ENCODE assay signal across 25 cellular contexts in genomic region chr21:45412909-45413581, GRCh38. TPM values are rescaled to one million over a fixed set of nuclear protein-coding genes. Genes with fewer than 3 reads are reported as not detected.
DNase-seq lines count a peak whose midpoint lies in the region; ATAC-seq, FAIRE-seq and TF ChIP-seq lines count a peak whose summit lies in the region.
"Had no signal": no experiment of that assay in that cellular context is flagged by ENCODE, and none has a peak within 500 bp of the region (broad histone marks: within the 10 kb centered on the region; RNA-seq: fewer than 3 reads in every experiment).

No MANE protein-coding gene starts in this region.

- H3K27me3 Mint-ChIP-seq in nephron (ENCODE audit: low read depth) = peaks cover 5% of the 10 kb centered on the region

- peak overlapping the region; percentile 25 to 63 (median 47) for H3K27ac Mint-ChIP-seq in nephron
- H3K27ac Mint-ChIP-seq: dendritic cell treated with granulocyte-macrophage colony-stimulating factor and Interleukin-4, amounts not matched to agents 40 ng/mL and 50 ng/mL, for 4 days; naive thymus-derived CD8-positive, alpha-beta T cell had no signal

- H3K4me2 ChIP-seq in HepG2 (ENCODE audit: low read depth, low read length) = no peak overlapping the region
- H3K4me2 ChIP-seq: A549 had no signal

- H3K4me1 Mint-ChIP-seq in nephron = peaks cover 81% of the 10 kb centered on the region
- H3K4me1 Mint-ChIP-seq: naive thymus-derived CD8-positive, alpha-beta T cell had no signal

- H3K9me3 Mint-ChIP-seq in nephron = no peaks in the 10 kb centered on the region
- H3K9me3 Mint-ChIP-seq: dendritic cell treated with granulocyte-macrophage colony-stimulating factor and Interleukin-4, amounts not matched to agents 40 ng/mL and 50 ng/mL, for 4 days; naive thymus-derived CD8-positive, alpha-beta T cell had no signal

- ATAC-seq in HepG2 = no peak
- no peak for ATAC-seq in heart left ventricle
- ATAC-seq in aorta (ENCODE audit: low FRiP score) = no peak
- ATAC-seq in GM21717 (IDR thresholded peaks at IDR 0.05; ENCODE audit: unreplicated experiment) = no peak
- ATAC-seq: A549; body of pancreas; GM12878; naive thymus-derived CD8-positive, alpha-beta T cell had no signal

- peaks cover 37% of the 10 kb centered on the region; the same call in 1 of the 2 replicates for H4K20me1 ChIP-seq in HepG2 (ENCODE audit: insufficient read depth, low read length)

- peaks cover 93% of the 10 kb centered on the region for H3K79me2 ChIP-seq in HepG2 (ENCODE audit: insufficient read depth, low read length)

- no peak for DNase-seq in HepG2 (ENCODE audit: low spot score)
- peak in 4 of 5 donors; percentile 14 to 44 (median 22) for DNase-seq in heart left ventricle
- peak; percentile 39 to 74 for DNase-seq in aorta
- no peak for DNase-seq in NCI-H2029 treated with DMSO at 0.1 percent for 48 hours (lab: John Stamatoyannopoulos, UW)
- no peak for DNase-seq in activated CD4-positive, CD25-positive, alpha-beta regulatory T cell (lab: John Stamatoyannopoulos, UW)
- DNase-seq: activated CD4-positive, alpha-beta T cell treated with anti-CD3 and anti-CD28 coated beads, Interleukin-2, amount 50 U/mL, for 4 hours; activated naive CD4-positive, alpha-beta T cell treated with anti-CD3 and anti-CD28 coated beads, Interleukin-2, amount 50 U/mL, for 16 hours; GF-D8; mammary epithelial cell; stimulated activated naive CD4-positive, alpha-beta T cell; SW 1271 had no signal

- H3K4me3 ChIP-seq in liver (ENCODE audit: low read depth in 1 of 3, low read length in 3 of 3) (no peak overlapping the region), HepG2 (replicated peaks in 1 of 3; ENCODE audit: insufficient read depth in 1 of 3, low read depth in 2 of 3, low read length in 3 of 3) (no peak overlapping the region), heart left ventricle (no peak overlapping the region), aorta (ENCODE audit: low read length in 2 of 2) (no peak overlapping the region)
- H3K4me3 ChIP-seq: A549, body of pancreas, GM12878, tibial nerve had no signal

- TF ChIP-seq EP300 in HepG2 (IDR thresholded peaks at IDR 0.05; ENCODE audit: low read depth in 2 of 2, low read length in 2 of 2) (no peak), HepG2 (CRISPR knock-in tag; IDR thresholded peaks at IDR 0.05; ENCODE audit: borderline replicate concordance) (no peak)

- no peaks in the 10 kb centered on the region for H3K27me3 ChIP-seq in liver (ENCODE audit: control insufficient read depth in 4 of 4, insufficient read depth in 4 of 4, low read length in 3 of 4)
- H3K27me3 ChIP-seq in HepG2 (ENCODE audit: control insufficient read depth in 1 of 2, insufficient read depth in 2 of 2, low read length in 2 of 2) = no peaks in the 10 kb centered on the region
- H3K27me3 ChIP-seq in heart left ventricle = no peaks in the 10 kb centered on the region
- H3K27me3 ChIP-seq in aorta (ENCODE audit: control insufficient read depth in 1 of 2, insufficient read depth in 2 of 2, low read length in 1 of 2) = no peaks in the 10 kb centered on the region
- H3K27me3 ChIP-seq: body of pancreas, tibial nerve had no signal

- H3K4me1 ChIP-seq in liver (ENCODE audit: control insufficient read depth in 4 of 4, insufficient read depth in 4 of 4, low read length in 3 of 4) (peaks cover 20 to 30% (median 27%) of the 10 kb centered on the region in 4 donors), HepG2 (ENCODE audit: insufficient read depth, low read length) (peaks cover 69% of the 10 kb centered on the region), heart left ventricle (peaks cover 0 to 79% (median 43%) of the 10 kb centered on the region in 12 donors), aorta (ENCODE audit: control insufficient read depth in 1 of 2, insufficient read depth in 2 of 2, low read length in 2 of 2) (no peaks in the 10 kb centered on the region)

- H3K9ac ChIP-seq in liver (ENCODE audit: low read depth in 1 of 2, low read length in 2 of 2) (no peak overlapping the region), HepG2 (ENCODE audit: insufficient read depth, low read depth, low read length) (no peak overlapping the region)

- peak overlapping the region; percentile 40 to 62 for H3K27ac ChIP-seq in liver (ENCODE audit: low read depth in 1 of 2, low read length in 2 of 2)
- no peak overlapping the region for H3K27ac ChIP-seq in HepG2 (ENCODE audit: extremely low read length, insufficient read depth, low read length)
- peak overlapping the region in 6 of 12 donors; percentile 9 to 97 (median 26) for H3K27ac ChIP-seq in heart left ventricle
- H3K27ac ChIP-seq in aorta (ENCODE audit: low read depth in 1 of 2, low read length in 2 of 2) = no peak overlapping the region
- H3K27ac ChIP-seq: A549, C4-2B, epithelial cell of prostate, RWPE1, tibial nerve had no signal

- FAIRE-seq in HepG2 (lab: Jason Lieb, UNC) = no peak
- FAIRE-seq: A549, frontal cortex, GM12878, TTC549 had no signal

- intact Hi-C loops in HepG2 (cut with micrococcal nuclease; ENCODE audit: unreplicated experiment) = no loop called here
- intact Hi-C loops in heart left ventricle (cut with DNase I) = no loop called here
- intact Hi-C loops in aorta (cut with DNase I) = no loop called here

- no peak for TF ChIP-seq POLR2A in HepG2 (IDR thresholded peaks at IDR 0.05; ENCODE audit: insufficient read depth in 1 of 2, low read depth in 2 of 2, low read length in 2 of 2)
- no peak for TF ChIP-seq POLR2A in heart left ventricle (IDR thresholded peaks at IDR 0.05)

- H3K9me3 ChIP-seq in liver (ENCODE audit: control insufficient read depth in 4 of 4, low read length in 3 of 4) (no peaks in the 10 kb centered on the region), HepG2 (ENCODE audit: low read length) (no peaks in the 10 kb centered on the region), heart left ventricle (no peaks in the 10 kb centered on the region), aorta (ENCODE audit: control insufficient read depth, low read length) (no peaks in the 10 kb centered on the region)
- H3K9me3 ChIP-seq: A549, body of pancreas, tibial nerve had no signal

- CTCF ChIA-PET in HepG2 (lab: Yijun Ruan, JAX; ENCODE audit: low intra/inter-chr PET ratio, low total read pairs) = no interaction called here

- H3K36me3 Mint-ChIP-seq in nephron (ENCODE audit: low read depth) = no peaks in the 10 kb centered on the region
- H3K36me3 Mint-ChIP-seq: naive thymus-derived CD8-positive, alpha-beta T cell had no signal

- 79% methylated on average over 27 of the region's 27 CpGs for WGBS in liver
- 97% methylated on average over 16 of the region's 27 CpGs for WGBS in HepG2 (ENCODE audit: low lambda C conversion rate)
- 62 to 85% (median 71%) methylated on average over 18 to 27 of the region's 27 CpGs for WGBS in heart left ventricle, 4 donors
- 85% methylated on average over 27 of the region's 27 CpGs for WGBS in aorta, 2 donors

- TF ChIP-seq RAD21 in liver (IDR thresholded peaks at IDR 0.05) (no peak), HepG2 (CRISPR knock-in tag; IDR thresholded peaks at IDR 0.05) (no peak)

- BruUV-seq in HepG2 (replicated peaks; lab: Mats Ljungman, UMichigan) = no TSS peak

- no peak overlapping the region for H2AFZ ChIP-seq in HepG2 (ENCODE audit: low read length)

- POLR2A ChIA-PET in HepG2 (lab: Yijun Ruan, JAX) = interaction anchor here (8.9 kb wide), 1 partner anchor 11 kb away, joined by 210 read pairs; no protein-coding TSS in a partner anchor

- TF ChIP-seq CTCF in liver (IDR thresholded peaks at IDR 0.05; ENCODE audit: low read depth, low read length, missing input control) (no peak), HepG2 (CRISPR knock-in tag; IDR thresholded peaks at IDR 0.05) (no peak), heart left ventricle (IDR thresholded peaks at IDR 0.05) (no peak), nephron (IDR thresholded peaks at IDR 0.05; ENCODE audit: unreplicated experiment in 3 of 3) (no peak)

- H3K4me3 Mint-ChIP-seq in nephron = peak overlapping the region in 1 of 3 experiments; percentile 9
- H3K4me3 Mint-ChIP-seq: dendritic cell treated with granulocyte-macrophage colony-stimulating factor and Interleukin-4, amounts not matched to agents 40 ng/mL and 50 ng/mL, for 4 days; naive thymus-derived CD8-positive, alpha-beta T cell had no signal

- H3K36me3 ChIP-seq in liver (ENCODE audit: control insufficient read depth in 4 of 4, insufficient read depth in 3 of 4, low read depth in 1 of 4, low read length in 3 of 4) (no peaks in the 10 kb centered on the region), HepG2 (replicated peaks in 1 of 2; ENCODE audit: control insufficient read depth in 1 of 2, insufficient read depth in 2 of 2, low read length in 2 of 2) (peaks cover 1 to 13% of the 10 kb centered on the region in 2 experiments; a peak in 3 of 5 replicates), heart left ventricle (no peaks in the 10 kb centered on the region), aorta (ENCODE audit: control insufficient read depth in 1 of 2, insufficient read depth in 2 of 2, low read length in 1 of 2) (no peaks in the 10 kb centered on the region)
- H3K36me3 ChIP-seq: tibial nerve had no signal

- in situ Hi-C loops in HepG2 (cut with HindIII; ENCODE audit: extremely low pct_ligation_motif_present, low pct_unique_long_range_greater_than_20kb) = no loop called here

RNA-seq across cellular contexts. Expression of gene COL18A1, which starts 8.1 kb away (rescaled TPM):
- total RNA-seq in liver (100 to 1,000 TPM; 209 to 308 TPM), HepG2 (2016; rRNA removed; fragmentation: Illumina TruSeq; extraction: Trizol) (21.2 and 102 TPM in 2 replicates), heart left ventricle (100 to 1,000 TPM in 2 of 9 donors, 10 to 100 TPM in 7; 31.7 to 109 (median 59.0) TPM), aorta (100 to 1,000 TPM; 289 to 301 TPM)
- polyA plus RNA-seq in liver (100 to 1,000 TPM in 1 of 2 donors, 10 to 100 TPM in 1; 44.9 to 255 TPM), HepG2 (2011; rRNA removed) (79.0 and 128 TPM in 2 replicates), heart left ventricle (10 to 100 TPM; 38.9 to 65.6 TPM), aorta (100 to 1,000 TPM in 1 of 2 donors, 10 to 100 TPM in 1; 97.3 to 963 TPM)
- 5.5 and 5.6 TPM in 2 replicates for total RNA-seq in HepG2 (2016; cell fraction: cytosol; rRNA removed; fragmentation: Illumina TruSeq; extraction: Trizol; ENCODE audit: low read depth)
- total RNA-seq in HepG2 (2016; cell fraction: insoluble cytoplasmic fraction; rRNA removed; fragmentation: Illumina TruSeq; extraction: Trizol) = 18.4 and 106 TPM in 2 replicates
- 10.8 and 11.6 TPM in 2 replicates for total RNA-seq in HepG2 (2016; cell fraction: membrane; rRNA removed; fragmentation: Illumina TruSeq; extraction: Trizol)
- total RNA-seq in HepG2 (2016; cell fraction: nucleus; rRNA removed; fragmentation: Illumina TruSeq; extraction: Trizol) = 122 and 150 TPM in 2 replicates
- polyA plus RNA-seq in HepG2 (2011; cell fraction: cytosol; rRNA removed) = 51.6 and 89.8 TPM in 2 replicates
- 1,622 and 2,194 TPM in 2 replicates for polyA plus RNA-seq in HepG2 (2011; cell fraction: nucleus; rRNA removed)
- 59.0 and 129 TPM in 2 replicates for polyA plus RNA-seq in HepG2 (2012)
- polyA plus RNA-seq in HepG2 (2016; cell fraction: cytosol; fragmentation: Illumina TruSeq; extraction: Trizol; ENCODE audit: low read depth) = 4.3 and 4.4 TPM in 2 replicates
- 20.7 and 26.9 TPM in 2 replicates for polyA plus RNA-seq in HepG2 (2016; cell fraction: insoluble cytoplasmic fraction; fragmentation: Illumina TruSeq; extraction: Trizol; ENCODE audit: low read depth)
- polyA plus RNA-seq in HepG2 (2016; cell fraction: membrane; fragmentation: Illumina TruSeq; extraction: Trizol; ENCODE audit: low read depth) = 5.0 and 6.2 TPM in 2 replicates
- 308 and 331 TPM in 2 replicates for polyA plus RNA-seq in HepG2 (2016; cell fraction: nucleus; fragmentation: Illumina TruSeq; extraction: Trizol; ENCODE audit: insufficient read depth, low read depth)
- 0.09 and 44.3 TPM in 2 replicates for polyA minus RNA-seq in HepG2 (2011; rRNA and poly(A)+ RNA removed; ENCODE audit: low replicate concordance)
- 36.9 and 37.7 TPM in 2 replicates for polyA minus RNA-seq in HepG2 (2011; cell fraction: cytosol; rRNA and poly(A)+ RNA removed)
- polyA minus RNA-seq in HepG2 (2011; cell fraction: nucleus; rRNA and poly(A)+ RNA removed) = 46.7 and 51.1 TPM in 2 replicates

Comparison
In these comparisons a context has a peak if more than half of its experiments do, and no peak if none do; other contexts are left out.
1. H3K27ac ChIP-seq: peak in liver (2 of 2); none in HepG2 (single experiment) and aorta (0 of 2).
2. DNase-seq: peak in heart left ventricle (4 of 5) and aorta (2 of 2); none in HepG2 (single experiment), NCI-H2029 treated with DMSO at 0.1 percent for 48 hours (single experiment) and activated CD4-positive, CD25-positive, alpha-beta regulatory T cell (0 of 4).